In genomic region chr2:165462433-165462832, GRCh38 we compare ENCODE assay signal across 20 cellular contexts. TPM values are rescaled to one million over a fixed set of nuclear protein-coding genes. Genes with fewer than 3 reads are reported as not detected.
DNase-seq lines count a peak whose midpoint lies in the region; ATAC-seq and TF ChIP-seq lines count a peak whose summit lies in the region.
"Had no signal": no experiment of that assay in that cellular context is flagged by ENCODE, and none has a peak within 500 bp of the region (broad histone marks: within the 10 kb centered on the region; RNA-seq: fewer than 3 reads in every experiment).

No MANE protein-coding gene starts in this region.

- no peak for ATAC-seq in GM18520 (IDR thresholded peaks at IDR 0.05; ENCODE audit: unreplicated experiment)
- ATAC-seq: heart right ventricle; naive thymus-derived CD4-positive, alpha-beta T cell; T-cell had no signal

- H3K27ac Mint-ChIP-seq in glutamatergic neuron (ENCODE audit: unreplicated experiment), result peak overlapping the region; percentile 97
- H3K27ac Mint-ChIP-seq: activated B cell treated with CpG ODN at 0.5 μM for 24 hours; naive thymus-derived CD4-positive, alpha-beta T cell; progenitor cell of endocrine pancreas; T-cell had no signal

- H3K4me3 Mint-ChIP-seq in glutamatergic neuron (ENCODE audit: unreplicated experiment), result peak overlapping the region; percentile 58
- H3K4me3 Mint-ChIP-seq: activated B cell treated with CpG ODN at 0.5 μM for 24 hours; naive thymus-derived CD4-positive, alpha-beta T cell; T-cell had no signal

- no peaks in the 10 kb centered on the region for H3K36me3 Mint-ChIP-seq in glutamatergic neuron (ENCODE audit: unreplicated experiment)
- H3K36me3 Mint-ChIP-seq: naive thymus-derived CD4-positive, alpha-beta T cell; T-cell had no signal

- no peak for TF ChIP-seq CTCF in glutamatergic neuron (IDR thresholded peaks at IDR 0.05; ENCODE audit: partially characterized antibody, unreplicated experiment)

- peaks cover 8% of the 10 kb centered on the region for H3K27me3 Mint-ChIP-seq in glutamatergic neuron (ENCODE audit: unreplicated experiment)
- H3K27me3 Mint-ChIP-seq: progenitor cell of endocrine pancreas, T-cell had no signal

- peaks cover 9% of the 10 kb centered on the region for H3K9me3 Mint-ChIP-seq in glutamatergic neuron (ENCODE audit: unreplicated experiment)
- H3K9me3 Mint-ChIP-seq: activated B cell treated with CpG ODN at 0.5 μM for 24 hours had no signal

- DNase-seq in DMS153 treated with DMSO at 0.1 percent for 48 hours (lab: John Stamatoyannopoulos, UW; ENCODE audit: unreplicated experiment), result peak; percentile 72
- DNase-seq in NCI-H1930 (lab: John Stamatoyannopoulos, UW), result peak; percentile 75 to 95
- DNase-seq in NCI-H748 (lab: John Stamatoyannopoulos, UW; ENCODE audit: unreplicated experiment), result peak; percentile 94
- DNase-seq in glutamatergic neuron, result no peak
- no peak for DNase-seq in DMS79 (lab: John Stamatoyannopoulos, UW)
- no peak for DNase-seq in activated T-cell treated with anti-CD3 and anti-CD28 coated beads, Interleukin-2, amount 50 U/mL, for 1 hour
- DNase-seq in HuH-7 (ENCODE audit: low spot score), result no peak
- DNase-seq: activated B cell treated with CpG ODN at 0.5 μM for 24 hours; central memory CD4-positive, alpha-beta T cell; effector CD8-positive, alpha-beta T cell; heart right ventricle; naive thymus-derived CD4-positive, alpha-beta T cell; NCI-H69; spleen; T-cell; tibial artery had no signal

- peaks cover 42% of the 10 kb centered on the region for H3K4me1 Mint-ChIP-seq in glutamatergic neuron (ENCODE audit: low read depth, unreplicated experiment)
- H3K4me1 Mint-ChIP-seq: activated B cell treated with CpG ODN at 0.5 μM for 24 hours; naive thymus-derived CD4-positive, alpha-beta T cell; T-cell had no signal

RNA-seq across cellular contexts. Expression of gene CSRNP3, which starts 7.1 kb away (rescaled TPM):
- 23.0 TPM for total RNA-seq in glutamatergic neuron (ENCODE audit: unreplicated experiment)
- total RNA-seq: activated B cell treated with CpG ODN at 0.5 μM for 24 hours; activated CD8-positive, alpha-beta memory T cell treated with anti-CD3 and anti-CD28 coated beads for 36 hours; naive thymus-derived CD4-positive, alpha-beta T cell; RPMI7951 had no signal

Comparison
In these comparisons a context has a peak if more than half of its experiments do, and no peak if none do; other contexts are left out.
1. DNase-seq: peak in DMS153 treated with DMSO at 0.1 percent for 48 hours (single experiment), NCI-H1930 (2 of 2) and NCI-H748 (single experiment); none in glutamatergic neuron (single experiment), DMS79 (single experiment), activated T-cell treated with anti-CD3 and anti-CD28 coated beads, Interleukin-2, amount 50 U/mL, for 1 hour (single experiment) and HuH-7 (single experiment).